ENCODE assay signal across 2 cellular contexts in the genomic region with DNA sequence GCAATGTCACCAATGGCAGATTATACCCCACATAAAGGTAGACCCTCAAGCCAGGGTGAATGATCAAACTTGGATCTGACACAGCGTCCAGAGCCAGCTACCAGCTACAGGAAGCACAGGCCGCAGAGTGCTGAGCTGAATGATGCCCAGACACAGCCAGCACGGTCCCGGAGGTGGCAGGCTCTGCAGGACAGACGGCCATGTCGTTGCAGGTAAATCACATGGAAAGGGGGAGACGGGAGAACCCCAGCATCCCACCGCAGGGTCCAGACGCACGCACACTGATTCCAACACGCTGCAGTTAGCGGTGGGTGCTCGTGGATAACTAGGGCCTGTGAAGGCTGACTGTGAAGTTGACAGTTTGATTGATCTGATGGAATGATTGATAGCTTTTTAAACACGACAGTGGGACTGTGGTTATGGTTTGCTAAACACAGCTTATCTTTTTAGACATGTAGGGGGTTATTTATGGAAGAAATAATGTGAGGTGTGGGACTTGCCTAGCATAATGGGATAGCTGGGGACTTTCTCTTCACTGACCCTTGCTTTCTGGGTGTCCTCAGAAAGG.
A peak's percentile ranks its signal among the peaks of the same experiment; 100 is the strongest.
TF ChIP-seq lines count a peak whose summit lies in the region.

No MANE protein-coding gene starts in this region.

TF ChIP-seq in K562, 482 proteins besides CTCF, POLR2A, EP300 and RAD21 (continued from another document):
- TF ChIP-seq PBX2 (CRISPR knock-in tag; IDR thresholded peaks at IDR 0.05; ENCODE audit: low read depth) (0 out of 2 replicates have a peak, but pooled peaks have one; percentile 11), PBX2 (tag; conservative IDR thresholded peaks at IDR 0.05; ENCODE audit: low read depth) (peak; percentile 73)
TF ChIP-seq in K562: peak in this region for 3.

TF ChIP-seq in neural cell, 6 proteins besides CTCF, POLR2A, EP300 and RAD21 (continued from another document):
- peak; percentile 50 for TF ChIP-seq POLR2AphosphoS5 (IDR thresholded peaks at IDR 0.05)
